17 cellular contexts compared by ENCODE assay signal in genomic region chr9:106084702-106085101, GRCh38.
DNase-seq lines count a peak whose midpoint lies in the region; ATAC-seq and TF ChIP-seq lines count a peak whose summit lies in the region.
"Had no signal": no experiment of that assay in that cellular context is flagged by ENCODE, and none has a peak within 500 bp of the region (broad histone marks: within the 10 kb centered on the region; RNA-seq: fewer than 3 reads in every experiment).

No MANE protein-coding gene starts in this region.

- H3K4me3 Mint-ChIP-seq in neural crest cell = no peak overlapping the region
- no peak overlapping the region for H3K4me3 Mint-ChIP-seq in activated T-helper 1 cell treated with anti-CD3 and anti-CD28 coated beads, Interleukin-12 subunit alpha, Interleukin-12 subunit beta, Interleukin-2, Interleukin-4 antibody, amounts not matched to agents 30 ng/mL and 10 ng/mL and 1 ng/mL, durations not matched to agents 14 hours and 24 hours and 36 hours
- H3K4me3 Mint-ChIP-seq: CD4-positive, alpha-beta T cell; CD8-positive, alpha-beta T cell had no signal

- no peaks in the 10 kb centered on the region for H3K27me3 ChIP-seq in right lobe of liver
- H3K27me3 ChIP-seq: BE2C, BLaER1 had no signal

- TF ChIP-seq POLR2A in right lobe of liver (IDR thresholded peaks at IDR 0.05) = no peak

- no peak overlapping the region for H3K4me3 ChIP-seq in right lobe of liver
- H3K4me3 ChIP-seq: BLaER1 had no signal

- WGBS in right lobe of liver (ENCODE audit: insufficient coverage, low coverage, low lambda C conversion rate, missing lambda C conversion rate) = 36% methylated on average over 1 of the region's 1 CpG

- no peak for TF ChIP-seq CTCF in right lobe of liver (IDR thresholded peaks at IDR 0.05)
- TF ChIP-seq CTCF in neural crest cell (conservative IDR thresholded peaks at IDR 0.05) = no peak

- H3K36me3 Mint-ChIP-seq in neural crest cell (ENCODE audit: low read depth) = peaks cover 16% of the 10 kb centered on the region
- no peaks in the 10 kb centered on the region for H3K36me3 Mint-ChIP-seq in activated T-helper 1 cell treated with anti-CD3 and anti-CD28 coated beads, Interleukin-12 subunit alpha, Interleukin-12 subunit beta, Interleukin-2, Interleukin-4 antibody, amounts not matched to agents 30 ng/mL and 10 ng/mL and 1 ng/mL, durations not matched to agents 14 hours and 24 hours and 36 hours (ENCODE audit: low read depth)
- H3K36me3 Mint-ChIP-seq: CD8-positive, alpha-beta T cell had no signal

- H3K27ac Mint-ChIP-seq in neural crest cell (ENCODE audit: unreplicated experiment) = peak overlapping the region; percentile 9
- H3K27ac Mint-ChIP-seq in activated T-helper 1 cell treated with anti-CD3 and anti-CD28 coated beads, Interleukin-12 subunit alpha, Interleukin-12 subunit beta, Interleukin-2, Interleukin-4 antibody, amounts not matched to agents 30 ng/mL and 10 ng/mL and 1 ng/mL, durations not matched to agents 14 hours and 24 hours and 36 hours = no peak overlapping the region
- H3K27ac Mint-ChIP-seq: CD4-positive, alpha-beta T cell; CD8-positive, alpha-beta T cell had no signal

- H3K36me3 ChIP-seq in right lobe of liver = no peaks in the 10 kb centered on the region
- H3K36me3 ChIP-seq: BE2C, BLaER1 had no signal

- peak overlapping the region in 1 of 3 donors; percentile 47 for H3K27ac ChIP-seq in right lobe of liver
- H3K27ac ChIP-seq: BLaER1, C4-2B had no signal

- DNase-seq in left lobe of liver (ENCODE audit: low spot score) (peak; percentile 44), right lobe of liver (peak in 1 of 3 donors; percentile 49), neural crest cell (ENCODE audit: low read depth, low spot score) (no peak), Kasumi-1 (lab: John Stamatoyannopoulos, UW) (no peak)
- DNase-seq in activated T-helper 1 cell treated with anti-CD3 and anti-CD28 coated beads, Interleukin-12 subunit alpha, Interleukin-12 subunit beta, Interleukin-2, Interleukin-4 antibody, amounts not matched to agents 30 ng/mL and 10 ng/mL and 1 ng/mL, durations not matched to agents 14 hours and 24 hours and 36 hours (ENCODE audit: low spot score) = no peak
- DNase-seq: 8988T; ACHN; BE2C; Caco-2; Calu3; CD4-positive, alpha-beta T cell; CD8-positive, alpha-beta T cell; DMS79 treated with DMSO at 0.1 percent for 48 hours; GF-D8 had no signal

- H3K27me3 Mint-ChIP-seq in neural crest cell (ENCODE audit: low read depth) = no peaks in the 10 kb centered on the region
- no peaks in the 10 kb centered on the region for H3K27me3 Mint-ChIP-seq in activated T-helper 1 cell treated with anti-CD3 and anti-CD28 coated beads, Interleukin-12 subunit alpha, Interleukin-12 subunit beta, Interleukin-2, Interleukin-4 antibody, amounts not matched to agents 30 ng/mL and 10 ng/mL and 1 ng/mL, durations not matched to agents 14 hours and 24 hours and 36 hours (ENCODE audit: insufficient read depth)
- H3K27me3 Mint-ChIP-seq: CD4-positive, alpha-beta T cell had no signal

- H3K4me1 ChIP-seq in right lobe of liver = peaks cover 0 to 23% (median 0%) of the 10 kb centered on the region in 4 donors
- H3K4me1 ChIP-seq: BE2C, Caco-2 had no signal

- H3K9me3 Mint-ChIP-seq in neural crest cell = peaks cover 23% of the 10 kb centered on the region
- H3K9me3 Mint-ChIP-seq in activated T-helper 1 cell treated with anti-CD3 and anti-CD28 coated beads, Interleukin-12 subunit alpha, Interleukin-12 subunit beta, Interleukin-2, Interleukin-4 antibody, amounts not matched to agents 30 ng/mL and 10 ng/mL and 1 ng/mL, durations not matched to agents 14 hours and 24 hours and 36 hours = no peaks in the 10 kb centered on the region

- H3K9me3 ChIP-seq in right lobe of liver = no peaks in the 10 kb centered on the region
- H3K9me3 ChIP-seq: BE2C, Caco-2 had no signal

- H3K4me1 Mint-ChIP-seq in neural crest cell = peaks cover 18% of the 10 kb centered on the region
- no peaks in the 10 kb centered on the region for H3K4me1 Mint-ChIP-seq in activated T-helper 1 cell treated with anti-CD3 and anti-CD28 coated beads, Interleukin-12 subunit alpha, Interleukin-12 subunit beta, Interleukin-2, Interleukin-4 antibody, amounts not matched to agents 30 ng/mL and 10 ng/mL and 1 ng/mL, durations not matched to agents 14 hours and 24 hours and 36 hours (ENCODE audit: low read depth)

- ATAC-seq in left lobe of liver (peak; percentile 86), right lobe of liver (peak; percentile 67 to 90 (median 76)), GM19035 (IDR thresholded peaks at IDR 0.05; ENCODE audit: unreplicated experiment) (no peak)
- ATAC-seq: CD8-positive, alpha-beta T cell had no signal

- intact Hi-C loops in right lobe of liver (cut with DNase I) = no loop called here
- intact Hi-C loops in activated T-helper 1 cell treated with anti-CD3 and anti-CD28 coated beads, Interleukin-12 subunit alpha, Interleukin-12 subunit beta, Interleukin-2, Interleukin-4 antibody, amounts not matched to agents 30 ng/mL and 10 ng/mL and 1 ng/mL, durations not matched to agents 14 hours and 24 hours and 36 hours (cut with micrococcal nuclease) = no loop called here
